In genomic region chr2:217835931-217836881, GRCh38 we compare ENCODE assay signal across 1 cellular context.
TF ChIP-seq lines count a peak whose summit lies in the region.

No MANE protein-coding gene starts in this region.

TF ChIP-seq in GM23338, 12 proteins besides CTCF, POLR2A, EP300 and RAD21 (continued from another document):
- TF ChIP-seq REST (IDR thresholded peaks at IDR 0.05; ENCODE audit: unreplicated experiment): no peak
- TF ChIP-seq NANOG (IDR thresholded peaks at IDR 0.05; ENCODE audit: borderline replicate concordance): no peak
- TF ChIP-seq ZNF462 (CRISPR knock-in tag; IDR thresholded peaks at IDR 0.05): no peak
- TF ChIP-seq POLR2AphosphoS5 (IDR thresholded peaks at IDR 0.05; ENCODE audit: low read depth): no peak
- no peak for TF ChIP-seq JUNB (IDR thresholded peaks at IDR 0.05; ENCODE audit: unreplicated experiment)
- no peak for TF ChIP-seq ZNF114 (CRISPR knock-in tag; IDR thresholded peaks at IDR 0.05)
- TF ChIP-seq ETS1 (IDR thresholded peaks at IDR 0.05): no peak
- no peak for TF ChIP-seq STAT1 (IDR thresholded peaks at IDR 0.05; ENCODE audit: unreplicated experiment)
TF ChIP-seq in GM23338: peak in this region for 0.
